ENCODE assay signal across 15 cellular contexts in genomic region chr6:40950986-40951730, GRCh38.
DNase-seq lines count a peak whose midpoint lies in the region; ATAC-seq and TF ChIP-seq lines count a peak whose summit lies in the region.
"Had no signal": no experiment of that assay in that cellular context is flagged by ENCODE, and none has a peak within 500 bp of the region (broad histone marks: within the 10 kb centered on the region; RNA-seq: fewer than 3 reads in every experiment).

No MANE protein-coding gene starts in this region.

- CTCF ChIA-PET in SK-N-SH (lab: Yijun Ruan, JAX), result interaction anchor here (0.7 kb wide), 1 partner anchor 507 kb away, joined by 3 read pairs; no protein-coding TSS in a partner anchor

- peak; percentile 75 for ATAC-seq in foreskin keratinocyte
- ATAC-seq in HG02938 (IDR thresholded peaks at IDR 0.05; ENCODE audit: unreplicated experiment), result no peak
- ATAC-seq: GM12878, left lobe of liver had no signal

- intact Hi-C loops in lower leg skin (cut with DNase I; ENCODE audit: low total_unique reads), result no loop called here

- DNase-seq in DMS79 treated with DMSO at 0.1 percent for 48 hours (lab: John Stamatoyannopoulos, UW) (peak; percentile 30), DMS79 (lab: John Stamatoyannopoulos, UW) (no peak), SK-N-SH (peak; percentile 27), foreskin keratinocyte (peak; percentile 86 to 95), COLO668 (lab: John Stamatoyannopoulos, UW; ENCODE audit: unreplicated experiment) (no peak), lower leg skin (ENCODE audit: low spot score in 2 of 2) (no peak), 8988T (no peak)
- DNase-seq: activated CD4-positive, alpha-beta T cell treated with anti-CD3 and anti-CD28 coated beads, Interleukin-2, amount 10 ng/mL, durations not matched to agents 7 days and 5 days; anterior cingulate cortex; DMS 273 treated with DMSO at 0.1 percent for 48 hours; effector CD4-positive, alpha-beta T cell had no signal

- H3K27ac ChIP-seq in SK-N-SH (ENCODE audit: low read depth in 2 of 2, low read length in 1 of 2) (peak overlapping the region in 1 of 2 experiments; percentile 79; a peak in 2 of 4 replicates), foreskin keratinocyte (peak overlapping the region; percentile 83)
- H3K27ac ChIP-seq: 22Rv1 had no signal

- peaks cover 28% of the 10 kb centered on the region for H3F3A ChIP-seq in SK-N-SH (replicated peaks; ENCODE audit: insufficient read depth)

- TF ChIP-seq RAD21 in SK-N-SH (IDR thresholded peaks at IDR 0.05; ENCODE audit: low read length), result no peak

- H3K79me2 ChIP-seq in SK-N-SH (ENCODE audit: insufficient read depth), result no peaks in the 10 kb centered on the region

- H2AFZ ChIP-seq in SK-N-SH (ENCODE audit: low read depth), result peak overlapping the region; percentile 60; the same call in 1 of the 2 replicates

- no peaks in the 10 kb centered on the region for H3K27me3 ChIP-seq in SK-N-SH (ENCODE audit: insufficient read depth)
- no peaks in the 10 kb centered on the region for H3K27me3 ChIP-seq in foreskin keratinocyte

- TF ChIP-seq POLR2A in lower leg skin (IDR thresholded peaks at IDR 0.05), result no peak

- H3K4me2 ChIP-seq in SK-N-SH, result peak overlapping the region; percentile 75

- H3K4me1 ChIP-seq in SK-N-SH (ENCODE audit: control insufficient read depth in 1 of 2, insufficient read depth in 2 of 2, low read depth in 1 of 2, low read length in 1 of 2) (peaks cover 8 to 33% of the 10 kb centered on the region in 2 experiments), foreskin keratinocyte (peaks cover 44% of the 10 kb centered on the region)

- H3K9ac ChIP-seq in SK-N-SH, result peak overlapping the region; percentile 52; the same call in 1 of the 2 replicates

- H3K4me3 ChIP-seq in SK-N-SH (ENCODE audit: low read depth in 2 of 2, low read length in 1 of 2) (peak overlapping the region in 1 of 2 experiments; percentile 24; a peak in 2 of 4 replicates), lower leg skin (ENCODE audit: low read depth, poor library complexity, severe bottlenecking) (no peak overlapping the region)
- H3K4me3 ChIP-seq: GM12878 had no signal

- H3K9me3 ChIP-seq in SK-N-SH, result no peaks in the 10 kb centered on the region

- POLR2A ChIA-PET in SK-N-SH (lab: Yijun Ruan, JAX), result no interaction called here

- no peaks in the 10 kb centered on the region for H3K9me2 ChIP-seq in SK-N-SH

- TF ChIP-seq EP300 in SK-N-SH (IDR thresholded peaks at IDR 0.05; ENCODE audit: borderline replicate concordance in 1 of 2, low read depth in 1 of 2, low read length in 1 of 2), result peak in 1 of 2 experiments; percentile 31; a peak in 1 of 4 replicates

- H4K20me1 ChIP-seq in SK-N-SH (ENCODE audit: insufficient read depth), result no peaks in the 10 kb centered on the region

- no peak for TF ChIP-seq CTCF in SK-N-SH (IDR thresholded peaks at IDR 0.05)
- no peak for TF ChIP-seq CTCF in foreskin keratinocyte (conservative IDR thresholded peaks at IDR 0.05)
- no peak for TF ChIP-seq CTCF in lower leg skin (IDR thresholded peaks at IDR 0.05)

- 40% methylated on average over 7 of the region's 7 CpGs for WGBS in SK-N-SH (ENCODE audit: low lambda C conversion rate)
- WGBS in lower leg skin, 2 donors, result 27 to 30% methylated on average over 7 of the region's 7 CpGs

- no peaks in the 10 kb centered on the region for H3K36me3 ChIP-seq in SK-N-SH (replicated peaks in 1 of 2; ENCODE audit: control insufficient read depth in 1 of 2, insufficient read depth in 2 of 2, low read length in 1 of 2)

TF ChIP-seq in SK-N-SH, 30 proteins besides CTCF, POLR2A, EP300 and RAD21 (continues in another document):
- TF ChIP-seq GATA2 (CRISPR knock-in tag; IDR thresholded peaks at IDR 0.05) (peak; percentile 28; the same call in 1 of the 2 replicates), USF2 (IDR thresholded peaks at IDR 0.05; ENCODE audit: borderline replicate concordance, low read depth, low read length) (no peak), GABPA (IDR thresholded peaks at IDR 0.05; ENCODE audit: low read depth) (no peak), CHD2 (IDR thresholded peaks at IDR 0.05; ENCODE audit: low read length, partially characterized antibody) (no peak), NRF1 (IDR thresholded peaks at IDR 0.05; ENCODE audit: low read depth, low read length) (no peak), MAX (IDR thresholded peaks at IDR 0.05; ENCODE audit: low read depth) (no peak), TEAD4 (IDR thresholded peaks at IDR 0.05; ENCODE audit: borderline replicate concordance, insufficient read depth) (0 out of 2 replicates have a peak, but pooled peaks have one; percentile 31), TAF1 (IDR thresholded peaks at IDR 0.05; ENCODE audit: borderline replicate concordance, low read depth, low read length) (no peak), RFX5 (IDR thresholded peaks at IDR 0.05; ENCODE audit: low read length) (no peak), YY1 (IDR thresholded peaks at IDR 0.05; ENCODE audit: low read depth) (no peak), MEF2A (IDR thresholded peaks at IDR 0.05; ENCODE audit: borderline replicate concordance, low read depth) (no peak), POLR2AphosphoS5 (IDR thresholded peaks at IDR 0.05; ENCODE audit: low read depth, low read length) (no peak), PBX3 (IDR thresholded peaks at IDR 0.05) (peak; percentile 52), SMC3 (IDR thresholded peaks at IDR 0.05; ENCODE audit: low read depth, low read length) (no peak), FOSL2 (IDR thresholded peaks at IDR 0.05; ENCODE audit: borderline replicate concordance, low read depth) (peak; percentile 25; the same call in 1 of the 2 replicates), JUND (IDR thresholded peaks at IDR 0.05) (no peak), NFIC (IDR thresholded peaks at IDR 0.05; ENCODE audit: borderline replicate concordance) (peak; percentile 24), ZBTB33 (IDR thresholded peaks at IDR 0.05; ENCODE audit: borderline replicate concordance, low read depth) (no peak), TCF12 (IDR thresholded peaks at IDR 0.05) (peak; percentile 50), FOXM1 (IDR thresholded peaks at IDR 0.05; ENCODE audit: low read depth) (no peak), MXI1 (IDR thresholded peaks at IDR 0.05; ENCODE audit: low read depth, low read length) (no peak), IRF3 (IDR thresholded peaks at IDR 0.05; ENCODE audit: low read depth, low read length) (no peak), EZH2phosphoT487 (IDR thresholded peaks at IDR 0.05; ENCODE audit: borderline replicate concordance, low read depth) (no peak)

Comparison
In these comparisons a context has a peak if more than half of its experiments do, and no peak if none do; other contexts are left out.
1. DNase-seq: peak in DMS79 treated with DMSO at 0.1 percent for 48 hours (single experiment), SK-N-SH (single experiment) and foreskin keratinocyte (2 of 2); none in DMS79 (single experiment), COLO668 (single experiment), lower leg skin (0 of 2) and 8988T (single experiment).